In the genomic region with DNA sequence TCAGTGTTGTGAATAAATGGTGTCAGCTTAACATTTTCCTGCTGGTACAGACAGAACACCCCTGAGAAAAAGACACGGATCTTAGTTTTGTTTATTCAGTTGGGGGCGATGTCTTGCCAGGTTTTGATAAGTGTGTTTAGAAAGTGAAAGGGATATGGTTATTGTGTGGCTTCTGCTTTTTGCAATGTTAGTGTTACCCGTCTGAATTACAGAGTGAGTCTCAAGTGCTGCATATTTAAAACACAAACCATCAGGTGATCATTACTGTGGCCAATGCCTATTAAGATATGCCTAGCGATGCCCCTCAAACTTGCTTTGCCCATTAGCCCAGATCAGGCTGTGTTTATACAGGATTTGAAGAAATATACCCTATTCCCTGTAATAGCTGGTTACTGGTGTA, we compare ENCODE assay signal across 1 cellular context.
TF ChIP-seq lines count a peak whose summit lies in the region.

No MANE protein-coding gene starts in this region.

TF ChIP-seq in GM23338, 12 proteins besides CTCF, POLR2A, EP300 and RAD21 (continued from another document):
- TF ChIP-seq, protein P1, sequence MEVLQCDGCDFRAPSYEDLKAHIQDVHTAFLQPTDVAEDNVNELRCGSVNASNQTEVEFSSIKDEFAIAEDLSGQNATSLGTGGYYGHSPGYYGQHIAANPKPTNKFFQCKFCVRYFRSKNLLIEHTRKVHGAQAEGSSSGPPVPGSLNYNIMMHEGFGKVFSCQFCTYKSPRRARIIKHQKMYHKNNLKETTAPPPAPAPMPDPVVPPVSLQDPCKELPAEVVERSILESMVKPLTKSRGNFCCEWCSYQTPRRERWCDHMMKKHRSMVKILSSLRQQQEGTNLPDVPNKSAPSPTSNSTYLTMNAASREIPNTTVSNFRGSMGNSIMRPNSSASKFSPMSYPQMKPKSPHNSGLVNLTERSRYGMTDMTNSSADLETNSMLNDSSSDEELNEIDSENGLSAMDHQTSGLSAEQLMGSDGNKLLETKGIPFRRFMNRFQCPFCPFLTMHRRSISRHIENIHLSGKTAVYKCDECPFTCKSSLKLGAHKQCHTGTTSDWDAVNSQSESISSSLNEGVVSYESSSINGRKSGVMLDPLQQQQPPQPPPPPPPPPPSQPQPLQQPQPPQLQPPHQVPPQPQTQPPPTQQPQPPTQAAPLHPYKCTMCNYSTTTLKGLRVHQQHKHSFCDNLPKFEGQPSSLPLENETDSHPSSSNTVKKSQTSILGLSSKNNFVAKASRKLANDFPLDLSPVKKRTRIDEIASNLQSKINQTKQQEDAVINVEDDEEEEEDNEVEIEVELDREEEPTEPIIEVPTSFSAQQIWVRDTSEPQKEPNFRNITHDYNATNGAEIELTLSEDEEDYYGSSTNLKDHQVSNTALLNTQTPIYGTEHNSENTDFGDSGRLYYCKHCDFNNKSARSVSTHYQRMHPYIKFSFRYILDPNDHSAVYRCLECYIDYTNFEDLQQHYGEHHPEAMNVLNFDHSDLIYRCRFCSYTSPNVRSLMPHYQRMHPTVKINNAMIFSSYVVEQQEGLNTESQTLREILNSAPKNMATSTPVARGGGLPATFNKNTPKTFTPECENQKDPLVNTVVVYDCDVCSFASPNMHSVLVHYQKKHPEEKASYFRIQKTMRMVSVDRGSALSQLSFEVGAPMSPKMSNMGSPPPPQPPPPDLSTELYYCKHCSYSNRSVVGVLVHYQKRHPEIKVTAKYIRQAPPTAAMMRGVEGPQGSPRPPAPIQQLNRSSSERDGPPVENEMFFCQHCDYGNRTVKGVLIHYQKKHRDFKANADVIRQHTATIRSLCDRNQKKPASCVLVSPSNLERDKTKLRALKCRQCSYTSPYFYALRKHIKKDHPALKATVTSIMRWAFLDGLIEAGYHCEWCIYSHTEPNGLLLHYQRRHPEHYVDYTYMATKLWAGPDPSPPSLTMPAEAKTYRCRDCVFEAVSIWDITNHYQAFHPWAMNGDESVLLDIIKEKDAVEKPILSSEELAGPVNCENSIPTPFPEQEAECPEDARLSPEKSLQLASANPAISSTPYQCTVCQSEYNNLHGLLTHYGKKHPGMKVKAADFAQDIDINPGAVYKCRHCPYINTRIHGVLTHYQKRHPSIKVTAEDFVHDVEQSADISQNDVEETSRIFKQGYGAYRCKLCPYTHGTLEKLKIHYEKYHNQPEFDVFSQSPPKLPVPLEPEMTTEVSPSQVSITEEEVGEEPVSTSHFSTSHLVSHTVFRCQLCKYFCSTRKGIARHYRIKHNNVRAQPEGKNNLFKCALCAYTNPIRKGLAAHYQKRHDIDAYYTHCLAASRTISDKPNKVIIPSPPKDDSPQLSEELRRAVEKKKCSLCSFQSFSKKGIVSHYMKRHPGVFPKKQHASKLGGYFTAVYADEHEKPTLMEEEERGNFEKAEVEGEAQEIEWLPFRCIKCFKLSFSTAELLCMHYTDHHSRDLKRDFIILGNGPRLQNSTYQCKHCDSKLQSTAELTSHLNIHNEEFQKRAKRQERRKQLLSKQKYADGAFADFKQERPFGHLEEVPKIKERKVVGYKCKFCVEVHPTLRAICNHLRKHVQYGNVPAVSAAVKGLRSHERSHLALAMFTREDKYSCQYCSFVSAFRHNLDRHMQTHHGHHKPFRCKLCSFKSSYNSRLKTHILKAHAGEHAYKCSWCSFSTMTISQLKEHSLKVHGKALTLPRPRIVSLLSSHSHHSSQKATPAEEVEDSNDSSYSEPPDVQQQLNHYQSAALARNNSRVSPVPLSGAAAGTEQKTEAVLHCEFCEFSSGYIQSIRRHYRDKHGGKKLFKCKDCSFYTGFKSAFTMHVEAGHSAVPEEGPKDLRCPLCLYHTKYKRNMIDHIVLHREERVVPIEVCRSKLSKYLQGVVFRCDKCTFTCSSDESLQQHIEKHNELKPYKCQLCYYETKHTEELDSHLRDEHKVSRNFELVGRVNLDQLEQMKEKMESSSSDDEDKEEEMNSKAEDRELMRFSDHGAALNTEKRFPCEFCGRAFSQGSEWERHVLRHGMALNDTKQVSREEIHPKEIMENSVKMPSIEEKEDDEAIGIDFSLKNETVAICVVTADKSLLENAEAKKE (CRISPR knock-in tag; IDR thresholded peaks at IDR 0.05) = no peak
- TF ChIP-seq STAT1 (IDR thresholded peaks at IDR 0.05; ENCODE audit: unreplicated experiment) (no peak), ZNF331 (CRISPR knock-in tag; IDR thresholded peaks at IDR 0.05; ENCODE audit: low read depth) (no peak), NANOG (IDR thresholded peaks at IDR 0.05; ENCODE audit: borderline replicate concordance) (no peak), JUNB (IDR thresholded peaks at IDR 0.05; ENCODE audit: unreplicated experiment) (no peak), EZH2phosphoT487 (IDR thresholded peaks at IDR 0.05; ENCODE audit: unreplicated experiment) (no peak)
TF ChIP-seq in GM23338: peak in this region for 0.
